ENCODE assay signal across 9 cellular contexts in genomic region chr5:56686337-56687198, GRCh38.
DNase-seq lines count a peak whose midpoint lies in the region; ATAC-seq lines count a peak whose summit lies in the region.
"Had no signal": no experiment of that assay in that cellular context is flagged by ENCODE, and none has a peak within 500 bp of the region (broad histone marks: within the 10 kb centered on the region; RNA-seq: fewer than 3 reads in every experiment).

No MANE protein-coding gene starts in this region.

- no peaks in the 10 kb centered on the region for H3K9me3 ChIP-seq in mucosa of rectum (ENCODE audit: control insufficient read depth in 2 of 2, low read length in 2 of 2)
- H3K9me3 ChIP-seq: left lung had no signal

- peak overlapping the region; percentile 27 to 69 for H3K27ac ChIP-seq in mucosa of rectum (ENCODE audit: low read depth in 2 of 2, low read length in 2 of 2)

- peaks cover 0 to 3% of the 10 kb centered on the region in 2 donors for H3K4me1 ChIP-seq in mucosa of rectum (ENCODE audit: control insufficient read depth in 2 of 2, insufficient read depth in 2 of 2, low read length in 2 of 2)

- no peak overlapping the region for H3K9ac ChIP-seq in mucosa of rectum (ENCODE audit: low read depth in 1 of 2, low read length in 2 of 2)

- in situ Hi-C loops in KBM-7 (cut with MboI; ENCODE audit: low pct_unique_long_range_greater_than_20kb, low sequenced_read_pairs), result no loop called here

- ATAC-seq in GM18861 (IDR thresholded peaks at IDR 0.05; ENCODE audit: unreplicated experiment) (peak; percentile 64), GM21825 (IDR thresholded peaks at IDR 0.05; ENCODE audit: unreplicated experiment) (peak; percentile 47)
- ATAC-seq: left lung had no signal

- no peaks in the 10 kb centered on the region for H3K27me3 ChIP-seq in mucosa of rectum (ENCODE audit: control insufficient read depth in 2 of 2, insufficient read depth in 2 of 2, low read length in 2 of 2)
- H3K27me3 ChIP-seq: left lung had no signal

- H3K36me3 ChIP-seq in mucosa of rectum (ENCODE audit: control insufficient read depth in 2 of 2, insufficient read depth in 2 of 2, low read length in 2 of 2), result no peaks in the 10 kb centered on the region
- H3K36me3 ChIP-seq: left lung had no signal

- DNase-seq in KBM-7, result peak; percentile 62
- no peak for DNase-seq in T1000 (lab: John Stamatoyannopoulos, UW)
- no peak for DNase-seq in DMS79 treated with DMSO at 0.1 percent for 48 hours (lab: John Stamatoyannopoulos, UW)
- DNase-seq in hepatic stellate cell (ENCODE audit: low spot score), result no peak
- no peak for DNase-seq in NCI-H1048 (lab: John Stamatoyannopoulos, UW)
- DNase-seq: left lung had no signal

- peak overlapping the region in 1 of 2 donors; percentile 15 for H3K4me3 ChIP-seq in mucosa of rectum (ENCODE audit: low read length in 2 of 2)
- H3K4me3 ChIP-seq: left lung had no signal
